13 cellular contexts compared by ENCODE assay signal in the genomic region with DNA sequence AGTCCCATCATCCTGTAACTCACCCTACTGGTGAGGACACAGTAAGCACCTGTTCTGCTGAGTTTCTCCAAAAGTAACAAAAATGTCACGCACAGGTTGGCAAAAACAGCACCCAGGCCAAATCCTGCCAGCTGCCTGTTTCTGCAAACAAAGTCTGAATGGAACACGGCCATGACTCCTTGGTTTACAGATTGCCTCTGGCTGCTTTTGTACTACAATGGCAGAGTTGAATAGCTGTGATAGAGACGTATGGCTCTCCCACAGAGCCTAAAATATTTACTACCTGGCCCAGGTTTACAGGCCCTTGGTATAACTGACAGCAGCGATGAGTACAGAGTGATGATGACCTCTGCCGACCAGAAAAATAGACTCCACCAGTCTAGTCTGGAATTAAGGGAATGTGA. TPM values are rescaled to one million over a fixed set of nuclear protein-coding genes. Genes with fewer than 3 reads are reported as not detected.
DNase-seq lines count a peak whose midpoint lies in the region; FAIRE-seq and TF ChIP-seq lines count a peak whose summit lies in the region.
"Had no signal": no experiment of that assay in that cellular context is flagged by ENCODE, and none has a peak within 500 bp of the region (broad histone marks: within the 10 kb centered on the region; RNA-seq: fewer than 3 reads in every experiment).

No MANE protein-coding gene starts in this region.

- no peaks in the 10 kb centered on the region for H3K36me3 ChIP-seq in neural progenitor cell
- no peaks in the 10 kb centered on the region for H3K36me3 ChIP-seq in adrenal gland (replicated peaks in 1 of 2)

- H3K4me1 ChIP-seq in neural progenitor cell = peaks cover 32% of the 10 kb centered on the region
- peaks cover 0 to 6% of the 10 kb centered on the region in 2 donors for H3K4me1 ChIP-seq in adrenal gland (replicated peaks in 1 of 2)

- intact Hi-C loops in adrenal gland (cut with DNase I) = no loop called here

- no peak for TF ChIP-seq CTCF in brain (conservative IDR thresholded peaks at IDR 0.05)
- no peak for TF ChIP-seq CTCF in neural progenitor cell (IDR thresholded peaks at IDR 0.05)
- TF ChIP-seq CTCF in adrenal gland (IDR thresholded peaks at IDR 0.05) = no peak

- H3K27me3 ChIP-seq in neural progenitor cell (no peaks in the 10 kb centered on the region), adrenal gland (no peaks in the 10 kb centered on the region)

- H3K27ac ChIP-seq in neural progenitor cell (no peak overlapping the region), adrenal gland (no peak overlapping the region)
- H3K27ac ChIP-seq: HL-60 had no signal

- no peak for TF ChIP-seq POLR2A in adrenal gland (IDR thresholded peaks at IDR 0.05)

- peak overlapping the region; percentile 11 for H3K4me2 ChIP-seq in neural progenitor cell

- no peaks in the 10 kb centered on the region for H3K27me3 Mint-ChIP-seq in brain
- H3K27me3 Mint-ChIP-seq in neural progenitor cell (ENCODE audit: insufficient read depth, low read depth) = no peaks in the 10 kb centered on the region

- H3K27ac Mint-ChIP-seq in brain = peak overlapping the region in 3 of 5 experiments; percentile 12 to 21 (median 17)
- no peak overlapping the region for H3K27ac Mint-ChIP-seq in neural progenitor cell
- H3K27ac Mint-ChIP-seq: activated CD4-positive, alpha-beta memory T cell treated with anti-CD3 and anti-CD28 coated beads, Interleukin-2, amount 10 ng/mL, durations not matched to agents 7 days and 5 days; CD14-positive monocyte; stimulated activated naive B cell treated with anti-CD40 and anti-IgM and Interleukin-4, amounts not matched to agents 10 μg/mL and 1 μg/mL and 100 μg/mL, for 72 hours had no signal

- no peaks in the 10 kb centered on the region for H3F3A ChIP-seq in neural progenitor cell (ENCODE audit: low read depth)

- DNase-seq in GM19239 (ENCODE audit: insufficient read length, low spot score) (no peak), NCI-H2107 (lab: John Stamatoyannopoulos, UW) (peak; percentile 58), neural progenitor cell (ENCODE audit: low spot score) (no peak), adrenal gland (no peak), NOMO-1 treated with DMSO at 0.1 percent for 48 hours (lab: John Stamatoyannopoulos, UW; ENCODE audit: unreplicated experiment) (no peak), NCI-H510A treated with DMSO at 0.1 percent for 48 hours (lab: John Stamatoyannopoulos, UW) (no peak), NCI-H524 treated with DMSO at 0.1 percent for 48 hours (lab: John Stamatoyannopoulos, UW) (no peak)
- DNase-seq: activated CD4-positive, alpha-beta memory T cell treated with anti-CD3 and anti-CD28 coated beads, Interleukin-2, amount 10 ng/mL, durations not matched to agents 7 days and 5 days; effector memory CD4-positive, alpha-beta T cell; stimulated activated naive B cell treated with anti-CD40 and anti-IgM and Interleukin-4, amounts not matched to agents 10 μg/mL and 1 μg/mL and 100 μg/mL, for 72 hours had no signal

- peaks cover 50% of the 10 kb centered on the region for H3K4me1 Mint-ChIP-seq in brain
- H3K4me1 Mint-ChIP-seq in neural progenitor cell = peaks cover 22% of the 10 kb centered on the region
- H3K4me1 Mint-ChIP-seq: activated CD4-positive, alpha-beta memory T cell treated with anti-CD3 and anti-CD28 coated beads, Interleukin-2, amount 10 ng/mL, durations not matched to agents 7 days and 5 days; CD14-positive monocyte; stimulated activated naive B cell treated with anti-CD40 and anti-IgM and Interleukin-4, amounts not matched to agents 10 μg/mL and 1 μg/mL and 100 μg/mL, for 72 hours had no signal

- H3K9ac ChIP-seq in neural progenitor cell = no peak overlapping the region

- no peak overlapping the region for H2AFZ ChIP-seq in neural progenitor cell (replicated peaks)

- FAIRE-seq in GM19239 (lab: Jason Lieb, UNC) = peak; percentile 60

- H3K9me3 Mint-ChIP-seq in brain (peaks cover 0 to 3% (median 0%) of the 10 kb centered on the region in 5 experiments), neural progenitor cell (peaks cover 2% of the 10 kb centered on the region)
- H3K9me3 Mint-ChIP-seq: activated CD4-positive, alpha-beta memory T cell treated with anti-CD3 and anti-CD28 coated beads, Interleukin-2, amount 10 ng/mL, durations not matched to agents 7 days and 5 days; stimulated activated naive B cell treated with anti-CD40 and anti-IgM and Interleukin-4, amounts not matched to agents 10 μg/mL and 1 μg/mL and 100 μg/mL, for 72 hours had no signal

- H3K79me2 ChIP-seq in neural progenitor cell (ENCODE audit: low read depth) = peaks cover 41% of the 10 kb centered on the region

- H3K4me3 ChIP-seq in neural progenitor cell (no peak overlapping the region), adrenal gland (no peak overlapping the region)

- H3K9me3 ChIP-seq in neural progenitor cell (ENCODE audit: low read depth) = no peaks in the 10 kb centered on the region
- H3K9me3 ChIP-seq in adrenal gland (replicated peaks in 1 of 3) = no peaks in the 10 kb centered on the region

- peak overlapping the region in 1 of 5 experiments; percentile 1 for H3K4me3 Mint-ChIP-seq in brain
- no peak overlapping the region for H3K4me3 Mint-ChIP-seq in neural progenitor cell
- H3K4me3 Mint-ChIP-seq: activated CD4-positive, alpha-beta memory T cell treated with anti-CD3 and anti-CD28 coated beads, Interleukin-2, amount 10 ng/mL, durations not matched to agents 7 days and 5 days; CD14-positive monocyte; stimulated activated naive B cell treated with anti-CD40 and anti-IgM and Interleukin-4, amounts not matched to agents 10 μg/mL and 1 μg/mL and 100 μg/mL, for 72 hours had no signal

- WGBS in adrenal gland, 4 donors = 88 to 92% (median 89%) methylated on average over 5 of the region's 5 CpGs

- H4K20me1 ChIP-seq in neural progenitor cell (ENCODE audit: low read depth) = peaks cover 19% of the 10 kb centered on the region

- H3K36me3 Mint-ChIP-seq in brain = no peaks in the 10 kb centered on the region
- no peaks in the 10 kb centered on the region for H3K36me3 Mint-ChIP-seq in neural progenitor cell
- H3K36me3 Mint-ChIP-seq: CD14-positive monocyte; stimulated activated naive B cell treated with anti-CD40 and anti-IgM and Interleukin-4, amounts not matched to agents 10 μg/mL and 1 μg/mL and 100 μg/mL, for 72 hours had no signal

RNA-seq across cellular contexts. Expression of a gene that starts 52.6 kb away (rescaled TPM):
- polyA plus RNA-seq in brain (ENCODE audit: insufficient read depth, low read depth, low replicate concordance) (72.5 TPM), adrenal gland (1 to 10 TPM; 1.1 to 5.3 (median 2.8) TPM)
- total RNA-seq in neural progenitor cell (ENCODE audit: low replicate concordance) (8.8 and 9.9 TPM in 2 replicates), adrenal gland (1 to 10 TPM; 1.3 to 7.0 (median 2.1) TPM)
- total RNA-seq: activated CD4-positive, alpha-beta memory T cell treated with anti-CD3 and anti-CD28 coated beads, Interleukin-2, amount 10 ng/mL, durations not matched to agents 7 days and 5 days had no signal
- polyA plus RNA-seq: CD14-positive monocyte had no signal
